22 cellular contexts compared by ENCODE assay signal in the genomic region with DNA sequence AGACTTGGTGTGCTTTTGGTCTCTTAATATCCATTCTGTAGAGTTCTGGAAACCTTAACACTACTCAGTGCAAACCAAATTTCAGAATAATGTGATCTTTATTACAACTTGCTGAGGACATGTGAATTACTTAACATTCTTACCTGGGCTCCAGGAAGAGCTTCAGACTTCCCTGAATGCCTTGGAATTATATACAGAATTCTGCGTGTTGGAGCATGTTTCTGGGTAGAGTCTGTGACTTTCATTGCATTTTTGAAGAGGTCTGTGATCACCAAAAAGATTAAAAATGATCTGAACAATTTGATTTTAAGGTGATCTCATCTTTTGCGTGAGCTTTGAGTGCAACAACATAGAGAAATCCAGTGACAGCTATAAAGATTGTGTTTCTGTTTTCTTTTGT. TPM values are rescaled to one million over a fixed set of nuclear protein-coding genes. Genes with fewer than 3 reads are reported as not detected.
DNase-seq lines count a peak whose midpoint lies in the region; ATAC-seq, FAIRE-seq and TF ChIP-seq lines count a peak whose summit lies in the region.
"Had no signal": no experiment of that assay in that cellular context is flagged by ENCODE, and none has a peak within 500 bp of the region (broad histone marks: within the 10 kb centered on the region; RNA-seq: fewer than 3 reads in every experiment).

No MANE protein-coding gene starts in this region.

- no peak for ATAC-seq in gastroesophageal sphincter
- ATAC-seq: CD8-positive, alpha-beta T cell; GM12878 had no signal

- H3K36me3 ChIP-seq in keratinocyte (ENCODE audit: control insufficient read depth in 2 of 2, extremely low read depth in 1 of 2, insufficient read depth in 2 of 2, low read length in 2 of 2) (peaks cover 0 to 2% of the 10 kb centered on the region in 2 experiments), gastroesophageal sphincter (peaks cover 0 to 22% of the 10 kb centered on the region in 2 donors), SK-N-SH (replicated peaks in 1 of 2; ENCODE audit: control insufficient read depth in 1 of 2, insufficient read depth in 2 of 2, low read length in 1 of 2) (peaks cover 6 to 51% of the 10 kb centered on the region in 2 experiments)

- peaks cover 14% of the 10 kb centered on the region for H3K4me1 ChIP-seq in keratinocyte (ENCODE audit: control insufficient read depth, extremely low read depth, insufficient read depth, low read length)
- peaks cover 0 to 9% (median 0%) of the 10 kb centered on the region in 3 donors for H3K4me1 ChIP-seq in gastroesophageal sphincter
- H3K4me1 ChIP-seq in SK-N-SH (ENCODE audit: control insufficient read depth in 1 of 2, insufficient read depth in 2 of 2, low read depth in 1 of 2, low read length in 1 of 2): no peaks in the 10 kb centered on the region
- H3K4me1 ChIP-seq: BLaER1 had no signal

- dilution Hi-C loops in keratinocyte (cut with MboI; ENCODE audit: extremely low pct_ligation_motif_present, low sequenced_read_pairs): no loop called here

- no peak for DNase-seq in GM19239 (ENCODE audit: insufficient read length, low spot score)
- peak; percentile 60 for DNase-seq in RWPE1 (ENCODE audit: low spot score)
- peak; percentile 79 for DNase-seq in epithelial cell of esophagus (ENCODE audit: low read depth)
- peak; percentile 23 for DNase-seq in keratinocyte (ENCODE audit: low read depth, low spot score)
- DNase-seq in C1 segment of cervical spinal cord (lab: John Stamatoyannopoulos, UW): no peak
- DNase-seq in SK-N-SH: no peak
- DNase-seq in DMS53 treated with DMSO at 0.1 percent for 48 hours (lab: John Stamatoyannopoulos, UW; ENCODE audit: unreplicated experiment): no peak
- DNase-seq: 8988T; Calu3; CD8-positive, alpha-beta T cell; DND-41; EL; GM23248; HCEC 1CT; HFFc6; IMR-90 had no signal

- no peaks in the 10 kb centered on the region for H3K9me2 ChIP-seq in SK-N-SH

- H2AFZ ChIP-seq in keratinocyte (ENCODE audit: control insufficient read depth, low read length) (no peak overlapping the region), SK-N-SH (ENCODE audit: low read depth) (no peak overlapping the region)
- H2AFZ ChIP-seq: GM23248 had no signal

- TF ChIP-seq CTCF in RWPE1 (conservative IDR thresholded peaks at IDR 0.05; ENCODE audit: low read depth) (no peak), epithelial cell of esophagus (IDR thresholded peaks at IDR 0.05; ENCODE audit: insufficient read depth, low read depth, low read length, missing control alignments) (no peak), keratinocyte (optimal IDR thresholded peaks at IDR 0.05 in 1 of 3, IDR thresholded peaks at IDR 0.05 in 1 of 3, conservative IDR thresholded peaks at IDR 0.05 in 1 of 3; ENCODE audit: extremely low read depth in 1 of 3, insufficient read depth in 2 of 3, low read length in 3 of 3) (no peak), gastroesophageal sphincter (IDR thresholded peaks at IDR 0.05) (no peak), SK-N-SH (IDR thresholded peaks at IDR 0.05) (no peak)

- TF ChIP-seq RAD21 in SK-N-SH (IDR thresholded peaks at IDR 0.05; ENCODE audit: low read length): no peak

- peak overlapping the region; percentile 69 for H3K4me2 ChIP-seq in keratinocyte (ENCODE audit: control insufficient read depth, extremely low read depth, insufficient read depth, low read depth, low read length)
- no peak overlapping the region for H3K4me2 ChIP-seq in SK-N-SH
- H3K4me2 ChIP-seq: BLaER1 had no signal

- TF ChIP-seq EP300 in gastroesophageal sphincter (IDR thresholded peaks at IDR 0.05) (no peak), SK-N-SH (IDR thresholded peaks at IDR 0.05; ENCODE audit: borderline replicate concordance in 1 of 2, low read depth in 1 of 2, low read length in 1 of 2) (no peak)

- H3K9ac ChIP-seq in keratinocyte (ENCODE audit: control insufficient read depth, extremely low read depth, insufficient read depth, low read length) (no peak overlapping the region), SK-N-SH (no peak overlapping the region)
- H3K9ac ChIP-seq: BLaER1, GM23248 had no signal

- TF ChIP-seq POLR2A in gastroesophageal sphincter (IDR thresholded peaks at IDR 0.05): no peak

- H3K27ac ChIP-seq in RWPE1 (no peak overlapping the region), keratinocyte (ENCODE audit: control insufficient read depth, insufficient read depth, low read length) (no peak overlapping the region), gastroesophageal sphincter (no peak overlapping the region), SK-N-SH (ENCODE audit: low read depth in 2 of 2, low read length in 1 of 2) (no peak overlapping the region)
- H3K27ac ChIP-seq: BLaER1, GM23248, HL-60 had no signal

- H3K79me2 ChIP-seq in keratinocyte (ENCODE audit: control insufficient read depth, insufficient read depth, low read length) (peaks cover 29% of the 10 kb centered on the region), SK-N-SH (ENCODE audit: insufficient read depth) (peaks cover 95% of the 10 kb centered on the region)

- H3F3A ChIP-seq in SK-N-SH (replicated peaks; ENCODE audit: insufficient read depth): no peaks in the 10 kb centered on the region

- whole genome bisulfite sequencing in gastroesophageal sphincter (ENCODE audit: low coverage in 1 of 2), 2 donors: 94 to 98% methylated on average over 2 of the region's 2 CpGs
- 98% methylated on average over 2 of the region's 2 CpGs for WGBS in SK-N-SH (ENCODE audit: low lambda C conversion rate)

- H4K20me1 ChIP-seq in keratinocyte (ENCODE audit: control insufficient read depth, extremely low read depth, insufficient read depth, low read length) (no peaks in the 10 kb centered on the region), SK-N-SH (ENCODE audit: insufficient read depth) (0 out of 2 replicates have a peak, but pooled peaks cover 7% of the 10 kb centered on the region)

- no peaks in the 10 kb centered on the region for H3K9me1 ChIP-seq in keratinocyte (ENCODE audit: control insufficient read depth, extremely low read depth, insufficient read depth, low read length)

- POLR2A ChIA-PET in RWPE1 (lab: Yijun Ruan, JAX; ENCODE audit: low non-redundant PET) (no interaction called here), SK-N-SH (lab: Yijun Ruan, JAX) (no interaction called here)

- H3K4me3 ChIP-seq in epithelial cell of esophagus (ENCODE audit: low read length) (no peak overlapping the region), keratinocyte (ENCODE audit: control insufficient read depth in 2 of 3, extremely low read depth in 1 of 3, insufficient read depth in 2 of 3, low read depth in 1 of 3, low read length in 3 of 3) (peak overlapping the region in 2 of 3 experiments; percentile 13 to 24), gastroesophageal sphincter (no peak overlapping the region), SK-N-SH (ENCODE audit: low read depth in 2 of 2, low read length in 1 of 2) (no peak overlapping the region)
- H3K4me3 ChIP-seq: BLaER1, GM12878, GM23248 had no signal

- H3K27me3 ChIP-seq in keratinocyte (ENCODE audit: control insufficient read depth, extremely low read depth, insufficient read depth, low read length) (no peaks in the 10 kb centered on the region), gastroesophageal sphincter (no peaks in the 10 kb centered on the region), SK-N-SH (ENCODE audit: insufficient read depth) (no peaks in the 10 kb centered on the region)
- H3K27me3 ChIP-seq: BLaER1 had no signal

- H3K9me3 ChIP-seq in keratinocyte (ENCODE audit: control insufficient read depth, low read depth, low read length) (no peaks in the 10 kb centered on the region), gastroesophageal sphincter (no peaks in the 10 kb centered on the region), SK-N-SH (no peaks in the 10 kb centered on the region)

- CTCF ChIA-PET in RWPE1 (lab: Yijun Ruan, JAX): no interaction called here
- CTCF ChIA-PET in SK-N-SH (lab: Yijun Ruan, JAX): interaction anchor here (1.4 to 2.3 kb wide), 2 partner anchors 178 to 212 kb away, joined by 4 to 7 read pairs; no protein-coding TSS in a partner anchor

- FAIRE-seq in GM19239 (lab: Jason Lieb, UNC): peak; percentile 21
- peak; percentile 32 for FAIRE-seq in keratinocyte (lab: Jason Lieb, UNC)
- FAIRE-seq: GM12878, H54, HTR-8/SVneo had no signal

TF ChIP-seq in SK-N-SH, 30 proteins besides CTCF, POLR2A, EP300 and RAD21 (continues in another document):
- TF ChIP-seq, protein P1, sequence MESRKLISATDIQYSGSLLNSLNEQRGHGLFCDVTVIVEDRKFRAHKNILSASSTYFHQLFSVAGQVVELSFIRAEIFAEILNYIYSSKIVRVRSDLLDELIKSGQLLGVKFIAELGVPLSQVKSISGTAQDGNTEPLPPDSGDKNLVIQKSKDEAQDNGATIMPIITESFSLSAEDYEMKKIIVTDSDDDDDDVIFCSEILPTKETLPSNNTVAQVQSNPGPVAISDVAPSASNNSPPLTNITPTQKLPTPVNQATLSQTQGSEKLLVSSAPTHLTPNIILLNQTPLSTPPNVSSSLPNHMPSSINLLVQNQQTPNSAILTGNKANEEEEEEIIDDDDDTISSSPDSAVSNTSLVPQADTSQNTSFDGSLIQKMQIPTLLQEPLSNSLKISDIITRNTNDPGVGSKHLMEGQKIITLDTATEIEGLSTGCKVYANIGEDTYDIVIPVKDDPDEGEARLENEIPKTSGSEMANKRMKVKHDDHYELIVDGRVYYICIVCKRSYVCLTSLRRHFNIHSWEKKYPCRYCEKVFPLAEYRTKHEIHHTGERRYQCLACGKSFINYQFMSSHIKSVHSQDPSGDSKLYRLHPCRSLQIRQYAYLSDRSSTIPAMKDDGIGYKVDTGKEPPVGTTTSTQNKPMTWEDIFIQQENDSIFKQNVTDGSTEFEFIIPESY (IDR thresholded peaks at IDR 0.05; ENCODE audit: borderline replicate concordance, low read depth): no peak
- TF ChIP-seq CHD2 (IDR thresholded peaks at IDR 0.05; ENCODE audit: low read length, partially characterized antibody) (no peak), EZH2phosphoT487 (IDR thresholded peaks at IDR 0.05; ENCODE audit: borderline replicate concordance, low read depth) (no peak), POLR2AphosphoS5 (IDR thresholded peaks at IDR 0.05; ENCODE audit: low read depth, low read length) (no peak), TCF12 (IDR thresholded peaks at IDR 0.05) (no peak), YY1 (IDR thresholded peaks at IDR 0.05; ENCODE audit: low read depth) (no peak), TEAD4 (IDR thresholded peaks at IDR 0.05; ENCODE audit: borderline replicate concordance, insufficient read depth) (no peak), GABPA (IDR thresholded peaks at IDR 0.05; ENCODE audit: low read depth) (no peak)

RNA-seq across cellular contexts. Expression of a gene that starts 35.4 kb away (rescaled TPM):
- polyA plus RNA-seq in keratinocyte: 14.0 to 28.2 TPM (median 27.8 TPM) in 3 replicates
- 10.3 TPM for polyA plus RNA-seq in keratinocyte (2011; ENCODE audit: low read depth)
- 4.5 and 9.4 TPM in 2 replicates for polyA plus RNA-seq in keratinocyte (2011; cell fraction: cytosol; rRNA removed)
- 51.3 and 56.0 TPM in 2 replicates for polyA plus RNA-seq in keratinocyte (2011; cell fraction: nucleus; rRNA removed)
- polyA plus RNA-seq in keratinocyte (2012; ENCODE audit: low replicate concordance): 7.1 and 9.0 TPM in 2 replicates
- polyA minus RNA-seq in keratinocyte: 25.4 to 116 TPM (median 61.2 TPM) in 3 replicates
- 10.7 TPM for polyA minus RNA-seq in keratinocyte (2011; cell fraction: cytosol; rRNA and poly(A)+ RNA removed)
- polyA minus RNA-seq in keratinocyte (2011; cell fraction: nucleus; rRNA and poly(A)+ RNA removed): 52.9 and 102 TPM in 2 replicates
- 10 to 100 TPM; 25.4 to 71.8 (median 36.8) TPM for total RNA-seq in gastroesophageal sphincter
- 28.6 and 32.8 TPM in 2 replicates for polyA plus RNA-seq in SK-N-SH (2012; rRNA removed)
- polyA plus RNA-seq in SK-N-SH (2012; cell fraction: cytosol; rRNA removed): 16.7 and 17.4 TPM in 2 replicates
- polyA plus RNA-seq in SK-N-SH (2012; cell fraction: nucleus; rRNA removed): 62.2 and 139 TPM in 2 replicates

Comparison
In these comparisons a context has a peak if more than half of its experiments do, and no peak if none do; other contexts are left out.
1. DNase-seq: peak in RWPE1 (single experiment), epithelial cell of esophagus (single experiment) and keratinocyte (single experiment); none in GM19239 (single experiment), C1 segment of cervical spinal cord (0 of 14), SK-N-SH (single experiment) and DMS53 treated with DMSO at 0.1 percent for 48 hours (single experiment).
2. H3K4me3 ChIP-seq: peak in keratinocyte (2 of 3); none in epithelial cell of esophagus (single experiment), gastroesophageal sphincter (0 of 2) and SK-N-SH (0 of 2).